In genomic region chr2:24456610-24457556, GRCh38 we compare ENCODE assay signal across 8 cellular contexts. TPM values are rescaled to one million over a fixed set of nuclear protein-coding genes. Genes with fewer than 3 reads are reported as not detected.
DNase-seq lines count a peak whose midpoint lies in the region; ATAC-seq and TF ChIP-seq lines count a peak whose summit lies in the region.

No MANE protein-coding gene starts in this region.

- H3K4me3 ChIP-seq in AG09309 (ENCODE audit: control insufficient read depth, low read depth, low read length) (no peak overlapping the region), dorsolateral prefrontal cortex (no peak overlapping the region)

- ATAC-seq in GM18511 (IDR thresholded peaks at IDR 0.05; ENCODE audit: unreplicated experiment) (no peak), GM18861 (IDR thresholded peaks at IDR 0.05; ENCODE audit: unreplicated experiment) (no peak)

- TF ChIP-seq CTCF in AG09309 (IDR thresholded peaks at IDR 0.05; ENCODE audit: control insufficient read depth, insufficient read depth, low read depth, low read length, missing control alignments) (no peak), dorsolateral prefrontal cortex (IDR thresholded peaks at IDR 0.05 in 54 of 56, conservative IDR thresholded peaks at IDR 0.05 in 2 of 56; ENCODE audit: low read depth in 1 of 56, partially characterized antibody in 56 of 56) (no peak)

- intact Hi-C loops in dorsolateral prefrontal cortex (cut with DNase I) = no loop called here

- DNase-seq in AG09309 (ENCODE audit: low read depth) (peak; percentile 20), NCI-H226 (peak; percentile 78), dorsolateral prefrontal cortex (peak in 9 of 10 donors; percentile 26 to 94 (median 69)), occipital lobe (lab: John Stamatoyannopoulos, UW) (peak; percentile 80), activated gamma-delta T cell (lab: John Stamatoyannopoulos, UW) (no peak)
- no peak for DNase-seq in NK-92 treated with Interleukin-12 subunit alpha and Interleukin-12 subunit beta, amount 100 ng/mL, for 24 hours (lab: John Stamatoyannopoulos, UW)

- no peaks in the 10 kb centered on the region for H3K27me3 ChIP-seq in dorsolateral prefrontal cortex

- H3K27ac ChIP-seq in dorsolateral prefrontal cortex = peak overlapping the region in 38 of 59 donors; percentile 0 to 89 (median 59)

RNA-seq across cellular contexts. Expression of gene NCOA1, which starts 34.2 kb away (rescaled TPM):
- total RNA-seq in dorsolateral prefrontal cortex = 100 to 1,000 TPM in 77 of 120 experiments, 10 to 100 TPM in 43; 72.6 to 141 (median 104) TPM
- 148 TPM for total RNA-seq in occipital lobe

Comparison
In these comparisons a context has a peak if more than half of its experiments do, and no peak if none do; other contexts are left out.
1. DNase-seq: peak in AG09309 (single experiment), NCI-H226 (single experiment), dorsolateral prefrontal cortex (9 of 10) and occipital lobe (single experiment); none in NK-92 treated with Interleukin-12 subunit alpha and Interleukin-12 subunit beta, amount 100 ng/mL, for 24 hours (single experiment) and activated gamma-delta T cell (single experiment).